ENCODE assay signal across 9 cellular contexts in the genomic region with DNA sequence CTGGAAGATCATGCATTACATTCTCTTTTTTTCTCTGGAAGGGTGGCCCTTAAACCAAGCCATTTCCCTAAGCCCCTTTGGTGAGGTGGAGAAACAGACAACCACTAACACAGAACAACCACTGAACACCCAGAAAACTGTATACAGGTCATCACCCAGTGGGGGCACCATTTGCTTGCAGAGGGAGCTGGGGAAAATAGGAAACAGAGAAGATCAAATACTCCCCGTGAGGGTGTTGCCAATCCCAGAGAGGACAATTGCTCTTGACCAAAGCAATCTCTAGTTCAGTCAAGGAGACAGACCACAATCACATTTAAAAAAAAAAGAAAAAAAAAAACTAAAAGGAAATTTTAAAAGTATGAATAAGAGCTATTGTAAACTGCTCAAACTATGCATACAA. TPM values are rescaled to one million over a fixed set of nuclear protein-coding genes. Genes with fewer than 3 reads are reported as not detected.
A peak's percentile ranks its signal among the peaks of the same experiment; 100 is the strongest.
DNase-seq lines count a peak whose midpoint lies in the region; ATAC-seq and TF ChIP-seq lines count a peak whose summit lies in the region.
"Had no signal": no experiment of that assay in that cellular context is flagged by ENCODE, and none has a peak within 500 bp of the region (broad histone marks: within the 10 kb centered on the region; RNA-seq: fewer than 3 reads in every experiment).

No MANE protein-coding gene starts in this region.

- H3K27ac ChIP-seq in HEK293 (ENCODE audit: extremely low read depth, low read depth, low read length) (no peak overlapping the region), dorsolateral prefrontal cortex (peak overlapping the region in 58 of 59 donors; percentile 50 to 98 (median 94))

- peak; percentile 49 for DNase-seq in Ammon's horn (ENCODE audit: low spot score)
- peak in 1 of 10 donors; percentile 53 for DNase-seq in dorsolateral prefrontal cortex
- DNase-seq in midbrain (lab: John Stamatoyannopoulos, UW), result peak; percentile 29
- no peak for DNase-seq in NCI-H774 (lab: John Stamatoyannopoulos, UW)
- DNase-seq: naive thymus-derived CD4-positive, alpha-beta T cell had no signal

- ATAC-seq in GM18909 (IDR thresholded peaks at IDR 0.05; ENCODE audit: poor library complexity, unreplicated experiment) (no peak), HG03442 (IDR thresholded peaks at IDR 0.05; ENCODE audit: unreplicated experiment) (no peak), GM21515 (IDR thresholded peaks at IDR 0.05; ENCODE audit: unreplicated experiment) (no peak)
- ATAC-seq: naive thymus-derived CD4-positive, alpha-beta T cell had no signal

- H3K4me3 ChIP-seq in HEK293 (ENCODE audit: low read depth, low read length) (no peak overlapping the region), dorsolateral prefrontal cortex (peak overlapping the region in 24 of 59 donors; percentile 55 to 84 (median 77))

- CTCF ChIA-PET in HEK293 (lab: Yijun Ruan, JAX), result interaction anchor here (0.6 to 1.4 kb wide), 7 partner anchors 23 to 112 kb away, joined by 3 to 9 read pairs (median 3); no protein-coding TSS in a partner anchor

- peaks cover 0 to 6% (median 0%) of the 10 kb centered on the region in 45 donors for H3K27me3 ChIP-seq in dorsolateral prefrontal cortex

- 0 out of 2 replicates have a peak, but pooled peaks cover 6% of the 10 kb centered on the region for H3K4me1 ChIP-seq in HEK293 (ENCODE audit: control insufficient read depth, insufficient read depth, low read length)

- TF ChIP-seq CTCF in HEK293 (tag by site-specific recombination; IDR thresholded peaks at IDR 0.05), result peak; percentile 39; the same call in 1 of the 2 replicates
- peak in 47 of 56 donors; percentile 7 to 66 (median 37) for TF ChIP-seq CTCF in dorsolateral prefrontal cortex (IDR thresholded peaks at IDR 0.05 in 54 of 56, conservative IDR thresholded peaks at IDR 0.05 in 2 of 56; ENCODE audit: low read depth in 1 of 56, partially characterized antibody in 56 of 56)

- H3K9me3 ChIP-seq in HEK293 (ENCODE audit: control insufficient read depth, insufficient read depth, low read depth, low read length), result no peaks in the 10 kb centered on the region

- intact Hi-C loops in dorsolateral prefrontal cortex (cut with DNase I), result loop anchor here (5.0 to 10.0 kb wide), 4 partner anchors 101 to 417 kb away; no protein-coding TSS in a partner anchor

- POLR2A ChIA-PET in HEK293 (lab: Yijun Ruan, JAX), result no interaction called here

- no peaks in the 10 kb centered on the region for H3K36me3 ChIP-seq in HEK293 (ENCODE audit: control insufficient read depth in 2 of 2, insufficient read depth in 1 of 2, low read length in 2 of 2)

TF ChIP-seq in HEK293, 187 proteins besides CTCF, POLR2A, EP300 and RAD21 (continues in another document):
- TF ChIP-seq ZNF292 (tag by site-specific recombination; IDR thresholded peaks at IDR 0.05; ENCODE audit: borderline replicate concordance, low read depth) (no peak), ZNF549 (tag by site-specific recombination; IDR thresholded peaks at IDR 0.05) (no peak), ZFP3 (tag by site-specific recombination; IDR thresholded peaks at IDR 0.05; ENCODE audit: low read depth) (no peak), ZNF768 (tag by site-specific recombination; IDR thresholded peaks at IDR 0.05) (0 out of 2 replicates have a peak, but pooled peaks have one; percentile 5), ZBTB8A (tag by site-specific recombination; IDR thresholded peaks at IDR 0.05) (no peak), ZSCAN5A (tag by site-specific recombination; IDR thresholded peaks at IDR 0.05) (no peak), ZNF335 (tag by site-specific recombination; conservative IDR thresholded peaks at IDR 0.05) (0 out of 2 replicates have a peak, but pooled peaks have one; percentile 90), ZNF18 (tag by site-specific recombination; IDR thresholded peaks at IDR 0.05) (no peak), ZSCAN16 (tag by site-specific recombination; IDR thresholded peaks at IDR 0.05) (no peak), ZSCAN30 (tag by site-specific recombination; IDR thresholded peaks at IDR 0.05) (no peak)
- TF ChIP-seq, protein P1, sequence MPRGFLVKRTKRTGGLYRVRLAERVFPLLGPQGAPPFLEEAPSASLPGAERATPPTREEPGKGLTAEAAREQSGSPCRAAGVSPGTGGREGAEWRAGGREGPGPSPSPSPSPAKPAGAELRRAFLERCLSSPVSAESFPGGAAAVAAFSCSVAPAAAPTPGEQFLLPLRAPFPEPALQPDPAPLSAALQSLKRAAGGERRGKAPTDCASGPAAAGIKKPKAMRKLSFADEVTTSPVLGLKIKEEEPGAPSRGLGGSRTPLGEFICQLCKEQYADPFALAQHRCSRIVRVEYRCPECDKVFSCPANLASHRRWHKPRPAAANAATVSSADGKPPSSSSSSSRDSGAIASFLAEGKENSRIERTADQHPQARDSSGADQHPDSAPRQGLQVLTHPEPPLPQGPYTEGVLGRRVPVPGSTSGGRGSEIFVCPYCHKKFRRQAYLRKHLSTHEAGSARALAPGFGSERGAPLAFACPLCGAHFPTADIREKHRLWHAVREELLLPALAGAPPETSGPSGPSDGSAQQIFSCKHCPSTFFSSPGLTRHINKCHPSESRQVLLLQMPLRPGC (tag by site-specific recombination; IDR thresholded peaks at IDR 0.05), result no peak
- TF ChIP-seq, protein P2, sequence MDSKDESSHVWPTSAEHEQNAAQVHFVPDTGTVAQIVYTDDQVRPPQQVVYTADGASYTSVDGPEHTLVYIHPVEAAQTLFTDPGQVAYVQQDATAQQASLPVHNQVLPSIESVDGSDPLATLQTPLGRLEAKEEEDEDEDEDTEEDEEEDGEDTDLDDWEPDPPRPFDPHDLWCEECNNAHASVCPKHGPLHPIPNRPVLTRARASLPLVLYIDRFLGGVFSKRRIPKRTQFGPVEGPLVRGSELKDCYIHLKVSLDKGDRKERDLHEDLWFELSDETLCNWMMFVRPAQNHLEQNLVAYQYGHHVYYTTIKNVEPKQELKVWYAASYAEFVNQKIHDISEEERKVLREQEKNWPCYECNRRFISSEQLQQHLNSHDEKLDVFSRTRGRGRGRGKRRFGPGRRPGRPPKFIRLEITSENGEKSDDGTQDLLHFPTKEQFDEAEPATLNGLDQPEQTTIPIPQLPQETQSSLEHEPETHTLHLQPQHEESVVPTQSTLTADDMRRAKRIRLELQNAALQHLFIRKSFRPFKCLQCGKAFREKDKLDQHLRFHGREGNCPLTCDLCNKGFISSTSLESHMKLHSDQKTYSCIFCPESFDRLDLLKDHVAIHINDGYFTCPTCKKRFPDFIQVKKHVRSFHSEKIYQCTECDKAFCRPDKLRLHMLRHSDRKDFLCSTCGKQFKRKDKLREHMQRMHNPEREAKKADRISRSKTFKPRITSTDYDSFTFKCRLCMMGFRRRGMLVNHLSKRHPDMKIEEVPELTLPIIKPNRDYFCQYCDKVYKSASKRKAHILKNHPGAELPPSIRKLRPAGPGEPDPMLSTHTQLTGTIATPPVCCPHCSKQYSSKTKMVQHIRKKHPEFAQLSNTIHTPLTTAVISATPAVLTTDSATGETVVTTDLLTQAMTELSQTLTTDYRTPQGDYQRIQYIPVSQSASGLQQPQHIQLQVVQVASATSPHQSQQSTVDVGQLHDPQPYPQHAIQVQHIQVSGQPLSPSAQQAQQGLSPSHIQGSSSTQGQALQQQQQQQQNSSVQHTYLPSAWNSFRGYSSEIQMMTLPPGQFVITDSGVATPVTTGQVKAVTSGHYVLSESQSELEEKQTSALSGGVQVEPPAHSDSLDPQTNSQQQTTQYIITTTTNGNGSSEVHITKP (tag by site-specific recombination; IDR thresholded peaks at IDR 0.05), result no peak
- TF ChIP-seq, protein P3, sequence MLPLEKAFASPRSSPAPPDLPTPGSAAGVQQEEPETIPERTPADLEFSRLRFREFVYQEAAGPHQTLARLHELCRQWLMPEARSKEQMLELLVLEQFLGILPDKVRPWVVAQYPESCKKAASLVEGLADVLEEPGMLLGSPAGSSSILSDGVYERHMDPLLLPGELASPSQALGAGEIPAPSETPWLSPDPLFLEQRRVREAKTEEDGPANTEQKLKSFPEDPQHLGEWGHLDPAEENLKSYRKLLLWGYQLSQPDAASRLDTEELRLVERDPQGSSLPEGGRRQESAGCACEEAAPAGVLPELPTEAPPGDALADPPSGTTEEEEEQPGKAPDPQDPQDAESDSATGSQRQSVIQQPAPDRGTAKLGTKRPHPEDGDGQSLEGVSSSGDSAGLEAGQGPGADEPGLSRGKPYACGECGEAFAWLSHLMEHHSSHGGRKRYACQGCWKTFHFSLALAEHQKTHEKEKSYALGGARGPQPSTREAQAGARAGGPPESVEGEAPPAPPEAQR (tag by site-specific recombination; IDR thresholded peaks at IDR 0.05), result no peak

RNA-seq across cellular contexts. Expression of gene DAAM2, which starts 0.9 kb away (rescaled TPM):
- total RNA-seq in dorsolateral prefrontal cortex, result 100 to 1,000 TPM in 95 of 120 experiments, 10 to 100 TPM in 25; 43.8 to 450 (median 152) TPM
- total RNA-seq: naive thymus-derived CD4-positive, alpha-beta T cell had no signal
